ENCODE assay signal across 28 cellular contexts in the genomic region with DNA sequence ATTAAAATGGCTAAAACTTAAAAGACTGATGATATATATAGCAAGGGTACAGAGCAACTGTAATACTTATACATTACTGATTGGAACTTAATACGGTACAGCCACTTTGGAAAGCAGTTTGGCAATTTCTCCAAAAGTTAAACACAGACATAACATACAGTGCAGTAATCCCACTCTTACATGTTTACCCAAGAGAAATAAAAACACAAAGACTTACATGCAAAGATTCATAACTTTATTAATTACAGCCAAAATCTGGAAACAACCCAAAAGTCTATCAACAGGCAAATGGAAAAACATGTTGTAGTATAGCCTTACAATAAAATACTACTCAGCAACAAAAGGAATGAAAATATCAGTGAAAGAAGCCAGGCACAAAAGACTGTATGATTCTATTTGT.
"Had no signal": no experiment of that assay in that cellular context is flagged by ENCODE, and none has a peak within 500 bp of the region (broad histone marks: within the 10 kb centered on the region; RNA-seq: fewer than 3 reads in every experiment).

No MANE protein-coding gene starts in this region.

- DNase-seq: stimulated activated CD4-positive, alpha-beta T cell treated with anti-CD3 and anti-CD28 coated beads, Interleukin-2, amount 100 ng/mL, for 48 hours; stimulated activated CD4-positive, alpha-beta T cell treated with anti-CD3 and anti-CD28 coated beads, Interleukin-4, amount 100 ng/mL, for 1 hour; stimulated activated CD4-positive, alpha-beta T cell treated with anti-CD3 and anti-CD28 coated beads, Interleukin-4, amount 100 ng/mL, for 24 hours; stimulated activated CD4-positive, alpha-beta T cell treated with anti-CD3 and anti-CD28 coated beads, Interleukin-4, amount 100 ng/mL, for 4 hours; stimulated activated CD8-positive, alpha-beta memory T cell treated with anti-CD3 and anti-CD28 coated beads, Interleukin-4, amount 100 ng/mL, for 48 hours; stimulated activated naive B cell treated with anti-CD40 and anti-IgM and Interleukin-4, amounts not matched to agents 10 μg/mL and 1 μg/mL and 100 μg/mL, for 72 hours; stimulated activated naive CD4-positive, alpha-beta T cell; stimulated activated naive CD4-positive, alpha-beta T cell treated with Interleukin-2 at 50 U/mL for 16 hours; stimulated activated naive CD8-positive, alpha-beta T cell treated with anti-CD3 and anti-CD28 coated beads, Interleukin-15, amount 100 ng/mL, for 72 hours; stimulated activated naive CD8-positive, alpha-beta T cell treated with anti-CD3 and anti-CD28 coated beads, Interleukin-15, Interleukin-2, amounts not matched to agents 100 U/mL and 50 U/mL, for 24 hours; stomach; substantia nigra; testis; thyroid gland; tibial artery; transverse colon; trophoblast cell; upper lobe of left lung; upper lobe of right lung; uterus had no signal

- H3K9me3 ChIP-seq: testis, thyroid gland, transverse colon, upper lobe of right lung, vagina had no signal

- H3K36me3 Mint-ChIP-seq: stimulated activated effector memory CD8-positive, alpha-beta T cell treated with anti-CD3 and anti-CD28 coated beads, Interleukin-12 subunit alpha, Interleukin-12 subunit beta, amount 100 ng/mL, for 72 hours; stimulated activated memory B cell treated with anti-CD40 and anti-IgM and Interleukin-4, amounts not matched to agents 10 μg/mL and 1 μg/mL and 100 μg/mL, for 72 hours; stimulated activated naive B cell treated with anti-CD40 and anti-IgM and Interleukin-4, amounts not matched to agents 10 μg/mL and 1 μg/mL and 100 μg/mL, for 72 hours; type B pancreatic cell had no signal

- H3K27ac Mint-ChIP-seq: stimulated activated effector memory CD8-positive, alpha-beta T cell treated with anti-CD3 and anti-CD28 coated beads, Interleukin-12 subunit alpha, Interleukin-12 subunit beta, amount 100 ng/mL, for 72 hours; stimulated activated memory B cell treated with anti-CD40 and anti-IgM and Interleukin-4, amounts not matched to agents 10 μg/mL and 1 μg/mL and 100 μg/mL, for 72 hours; stimulated activated naive B cell treated with anti-CD40 and anti-IgM and Interleukin-4, amounts not matched to agents 10 μg/mL and 1 μg/mL and 100 μg/mL, for 72 hours; stimulated activated naive CD8-positive, alpha-beta T cell treated with anti-CD3 and anti-CD28 coated beads, Interleukin-15, amount 100 ng/mL, for 72 hours; stimulated activated naive CD8-positive, alpha-beta T cell treated with anti-CD3 and anti-CD28 coated beads, Interleukin-15, Interleukin-2, amounts not matched to agents 100 ng/mL and 50 ng/mL, for 24 hours; type B pancreatic cell had no signal

- H3K27me3 ChIP-seq: stomach, suprapubic skin, testis, thyroid gland, tibial artery, tibial nerve, transverse colon, upper lobe of left lung, upper lobe of right lung, uterus, vagina had no signal

- H3K4me3 ChIP-seq: stomach, suprapubic skin, testis, thoracic aorta, thyroid gland, tibial artery, tibial nerve, transverse colon, upper lobe of left lung, upper lobe of right lung, uterus, vagina had no signal

- H3K9me3 Mint-ChIP-seq: type B pancreatic cell had no signal

- H3K4me3 Mint-ChIP-seq: stimulated activated effector memory CD8-positive, alpha-beta T cell treated with anti-CD3 and anti-CD28 coated beads, Interleukin-12 subunit alpha, Interleukin-12 subunit beta, amount 100 ng/mL, for 72 hours; stimulated activated memory B cell treated with anti-CD40 and anti-IgM and Interleukin-4, amounts not matched to agents 10 μg/mL and 1 μg/mL and 100 μg/mL, for 72 hours; stimulated activated naive B cell treated with anti-CD40 and anti-IgM and Interleukin-4, amounts not matched to agents 10 μg/mL and 1 μg/mL and 100 μg/mL, for 72 hours; stimulated activated naive CD8-positive, alpha-beta T cell treated with anti-CD3 and anti-CD28 coated beads, Interleukin-15, amount 100 ng/mL, for 72 hours; stimulated activated naive CD8-positive, alpha-beta T cell treated with anti-CD3 and anti-CD28 coated beads, Interleukin-15, Interleukin-2, amounts not matched to agents 100 ng/mL and 50 ng/mL, for 24 hours; type B pancreatic cell had no signal

- H3K4me1 Mint-ChIP-seq: stimulated activated effector memory CD8-positive, alpha-beta T cell treated with anti-CD3 and anti-CD28 coated beads, Interleukin-12 subunit alpha, Interleukin-12 subunit beta, amount 100 ng/mL, for 72 hours; stimulated activated memory B cell treated with anti-CD40 and anti-IgM and Interleukin-4, amounts not matched to agents 10 μg/mL and 1 μg/mL and 100 μg/mL, for 72 hours; stimulated activated naive B cell treated with anti-CD40 and anti-IgM and Interleukin-4, amounts not matched to agents 10 μg/mL and 1 μg/mL and 100 μg/mL, for 72 hours; stimulated activated naive CD8-positive, alpha-beta T cell treated with anti-CD3 and anti-CD28 coated beads, Interleukin-15, amount 100 ng/mL, for 72 hours had no signal

- H3K36me3 ChIP-seq: stomach, suprapubic skin, thoracic aorta, thyroid gland, tibial artery, tibial nerve, transverse colon, upper lobe of left lung, upper lobe of right lung, uterus, vagina had no signal

- H3K4me1 ChIP-seq: stomach, suprapubic skin, testis, thyroid gland, tibial artery, tibial nerve, transverse colon, upper lobe of left lung, upper lobe of right lung, uterus, vagina had no signal

- H3K27me3 Mint-ChIP-seq: stimulated activated memory B cell treated with anti-CD40 and anti-IgM and Interleukin-4, amounts not matched to agents 10 μg/mL and 1 μg/mL and 100 μg/mL, for 72 hours; stimulated activated naive B cell treated with anti-CD40 and anti-IgM and Interleukin-4, amounts not matched to agents 10 μg/mL and 1 μg/mL and 100 μg/mL, for 72 hours; stimulated activated naive CD8-positive, alpha-beta T cell treated with anti-CD3 and anti-CD28 coated beads, Interleukin-15, amount 100 ng/mL, for 72 hours; stimulated activated naive CD8-positive, alpha-beta T cell treated with anti-CD3 and anti-CD28 coated beads, Interleukin-15, Interleukin-2, amounts not matched to agents 100 ng/mL and 50 ng/mL, for 24 hours; type B pancreatic cell had no signal

- H3K27ac ChIP-seq: stomach, suprapubic skin, testis, thoracic aorta, thyroid gland, tibial artery, tibial nerve, transverse colon, upper lobe of left lung, upper lobe of right lung, uterus, vagina had no signal
